1 cellular context compared by ENCODE assay signal in the genomic region with DNA sequence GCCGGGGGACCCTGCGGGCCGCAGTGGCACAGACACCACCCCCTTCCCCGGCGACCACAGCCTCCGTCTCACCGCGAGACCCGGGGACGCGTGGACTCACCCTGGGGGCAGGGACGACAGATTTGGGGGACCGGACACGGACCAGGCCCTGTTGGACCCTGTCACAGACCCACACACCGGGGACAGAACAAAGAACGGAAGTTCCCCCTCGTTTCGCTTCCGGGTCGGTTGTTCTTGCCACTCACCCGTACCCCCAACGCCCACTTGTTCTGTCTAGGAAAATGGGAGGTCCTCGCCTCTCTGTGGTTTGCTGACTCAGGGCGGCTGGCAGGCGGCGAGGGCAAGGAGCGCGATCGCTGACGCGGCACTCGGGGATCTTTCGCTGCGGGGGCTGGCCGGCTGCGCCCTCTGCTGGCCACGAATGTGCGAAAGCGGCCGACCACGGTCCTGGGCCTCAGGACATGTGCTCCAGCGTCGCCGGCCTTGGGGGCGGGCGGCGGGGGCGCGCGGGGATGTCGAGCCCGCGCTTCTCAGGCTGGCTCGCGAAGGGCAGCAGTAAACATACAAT.
TF ChIP-seq lines count a peak whose summit lies in the region.

A gene (minus strand): TSS at position 189 of the 568 bp plus-strand sequence. CDS start 4,366 bp downstream, outside the sequence.

TF ChIP-seq in HepG2, 621 proteins besides CTCF, POLR2A, EP300 and RAD21 (continued from another document and continues in another):
- TF ChIP-seq PRMT3 (CRISPR knock-in tag; IDR thresholded peaks at IDR 0.05; ENCODE audit: borderline replicate concordance, low read depth) (peak; percentile 91; the same call in 1 of the 2 replicates), ZNF670 (CRISPR knock-in tag; IDR thresholded peaks at IDR 0.05; ENCODE audit: borderline replicate concordance) (peak; percentile 69), CCDC6 (CRISPR knock-in tag; IDR thresholded peaks at IDR 0.05) (peak; percentile 96; the same call in 1 of the 2 replicates), ZNF234 (CRISPR knock-in tag; conservative IDR thresholded peaks at IDR 0.05) (no peak), TP53 (CRISPR knock-in tag; conservative IDR thresholded peaks at IDR 0.05) (no peak), ARNT2 (CRISPR knock-in tag; IDR thresholded peaks at IDR 0.05; ENCODE audit: low read depth) (peak; percentile 86), FOXA1 (IDR thresholded peaks at IDR 0.05) (no peak), FOXA1 (CRISPR knock-in tag; IDR thresholded peaks at IDR 0.05) (peak; percentile 5), SKI (IDR thresholded peaks at IDR 0.05; ENCODE audit: partially characterized antibody) (peak; percentile 47), SAP130 (CRISPR knock-in tag; IDR thresholded peaks at IDR 0.05; ENCODE audit: low read depth) (peak; percentile 97), ONECUT2 (CRISPR knock-in tag; IDR thresholded peaks at IDR 0.05) (no peak), HOXA3 (CRISPR knock-in tag; IDR thresholded peaks at IDR 0.05) (peak; percentile 94), ZNF30 (CRISPR knock-in tag; IDR thresholded peaks at IDR 0.05) (peak; percentile 87; the same call in 1 of the 2 replicates), MBD4 (IDR thresholded peaks at IDR 0.05; ENCODE audit: borderline replicate concordance, low read length) (no peak), ZNF333 (CRISPR knock-in tag; IDR thresholded peaks at IDR 0.05; ENCODE audit: borderline replicate concordance) (peak; percentile 89; the same call in 1 of the 2 replicates), KAT8 (CRISPR knock-in tag; IDR thresholded peaks at IDR 0.05) (peak; percentile 96), ZNF33B (CRISPR knock-in tag; IDR thresholded peaks at IDR 0.05) (no peak; the same call in 1 of the 2 replicates), ZNF224 (CRISPR knock-in tag; IDR thresholded peaks at IDR 0.05) (no peak), ZC3H13 (CRISPR knock-in tag; IDR thresholded peaks at IDR 0.05) (peak; percentile 92; the same call in 1 of the 2 replicates), ZNF558 (CRISPR knock-in tag; IDR thresholded peaks at IDR 0.05; ENCODE audit: borderline replicate concordance) (peak; percentile 91; the same call in 1 of the 2 replicates), KLF11 (CRISPR knock-in tag; IDR thresholded peaks at IDR 0.05) (peak; percentile 77; the same call in 1 of the 2 replicates), SRSF9 (IDR thresholded peaks at IDR 0.05; ENCODE audit: borderline replicate concordance, insufficient read depth, low read depth, low read length, poor library complexity, severe bottlenecking) (no peak), ZNF12 (CRISPR knock-in tag; IDR thresholded peaks at IDR 0.05) (peak; percentile 20; the same call in 1 of the 2 replicates), ZNF772 (CRISPR knock-in tag; IDR thresholded peaks at IDR 0.05) (peak; percentile 98), RFXANK (CRISPR knock-in tag; IDR thresholded peaks at IDR 0.05) (no peak), ZMAT3 (CRISPR knock-in tag; conservative IDR thresholded peaks at IDR 0.05) (peak; percentile 91; the same call in 1 of the 2 replicates), PHB2 (IDR thresholded peaks at IDR 0.05; ENCODE audit: partially characterized antibody) (no peak), ZNF235 (CRISPR knock-in tag; IDR thresholded peaks at IDR 0.05; ENCODE audit: borderline replicate concordance) (peak; percentile 94; the same call in 1 of the 2 replicates)
- TF ChIP-seq, protein P1, sequence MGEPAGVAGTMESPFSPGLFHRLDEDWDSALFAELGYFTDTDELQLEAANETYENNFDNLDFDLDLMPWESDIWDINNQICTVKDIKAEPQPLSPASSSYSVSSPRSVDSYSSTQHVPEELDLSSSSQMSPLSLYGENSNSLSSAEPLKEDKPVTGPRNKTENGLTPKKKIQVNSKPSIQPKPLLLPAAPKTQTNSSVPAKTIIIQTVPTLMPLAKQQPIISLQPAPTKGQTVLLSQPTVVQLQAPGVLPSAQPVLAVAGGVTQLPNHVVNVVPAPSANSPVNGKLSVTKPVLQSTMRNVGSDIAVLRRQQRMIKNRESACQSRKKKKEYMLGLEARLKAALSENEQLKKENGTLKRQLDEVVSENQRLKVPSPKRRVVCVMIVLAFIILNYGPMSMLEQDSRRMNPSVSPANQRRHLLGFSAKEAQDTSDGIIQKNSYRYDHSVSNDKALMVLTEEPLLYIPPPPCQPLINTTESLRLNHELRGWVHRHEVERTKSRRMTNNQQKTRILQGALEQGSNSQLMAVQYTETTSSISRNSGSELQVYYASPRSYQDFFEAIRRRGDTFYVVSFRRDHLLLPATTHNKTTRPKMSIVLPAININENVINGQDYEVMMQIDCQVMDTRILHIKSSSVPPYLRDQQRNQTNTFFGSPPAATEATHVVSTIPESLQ (CRISPR knock-in tag; conservative IDR thresholded peaks at IDR 0.05) = no peak
- TF ChIP-seq, protein P2, sequence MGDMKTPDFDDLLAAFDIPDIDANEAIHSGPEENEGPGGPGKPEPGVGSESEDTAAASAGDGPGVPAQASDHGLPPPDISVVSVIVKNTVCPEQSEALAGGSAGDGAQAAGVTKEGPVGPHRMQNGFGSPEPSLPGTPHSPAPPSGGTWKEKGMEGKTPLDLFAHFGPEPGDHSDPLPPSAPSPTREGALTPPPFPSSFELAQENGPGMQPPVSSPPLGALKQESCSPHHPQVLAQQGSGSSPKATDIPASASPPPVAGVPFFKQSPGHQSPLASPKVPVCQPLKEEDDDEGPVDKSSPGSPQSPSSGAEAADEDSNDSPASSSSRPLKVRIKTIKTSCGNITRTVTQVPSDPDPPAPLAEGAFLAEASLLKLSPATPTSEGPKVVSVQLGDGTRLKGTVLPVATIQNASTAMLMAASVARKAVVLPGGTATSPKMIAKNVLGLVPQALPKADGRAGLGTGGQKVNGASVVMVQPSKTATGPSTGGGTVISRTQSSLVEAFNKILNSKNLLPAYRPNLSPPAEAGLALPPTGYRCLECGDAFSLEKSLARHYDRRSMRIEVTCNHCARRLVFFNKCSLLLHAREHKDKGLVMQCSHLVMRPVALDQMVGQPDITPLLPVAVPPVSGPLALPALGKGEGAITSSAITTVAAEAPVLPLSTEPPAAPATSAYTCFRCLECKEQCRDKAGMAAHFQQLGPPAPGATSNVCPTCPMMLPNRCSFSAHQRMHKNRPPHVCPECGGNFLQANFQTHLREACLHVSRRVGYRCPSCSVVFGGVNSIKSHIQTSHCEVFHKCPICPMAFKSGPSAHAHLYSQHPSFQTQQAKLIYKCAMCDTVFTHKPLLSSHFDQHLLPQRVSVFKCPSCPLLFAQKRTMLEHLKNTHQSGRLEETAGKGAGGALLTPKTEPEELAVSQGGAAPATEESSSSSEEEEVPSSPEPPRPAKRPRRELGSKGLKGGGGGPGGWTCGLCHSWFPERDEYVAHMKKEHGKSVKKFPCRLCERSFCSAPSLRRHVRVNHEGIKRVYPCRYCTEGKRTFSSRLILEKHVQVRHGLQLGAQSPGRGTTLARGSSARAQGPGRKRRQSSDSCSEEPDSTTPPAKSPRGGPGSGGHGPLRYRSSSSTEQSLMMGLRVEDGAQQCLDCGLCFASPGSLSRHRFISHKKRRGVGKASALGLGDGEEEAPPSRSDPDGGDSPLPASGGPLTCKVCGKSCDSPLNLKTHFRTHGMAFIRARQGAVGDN (CRISPR knock-in tag; IDR thresholded peaks at IDR 0.05) = peak; percentile 98
- TF ChIP-seq, protein P3, sequence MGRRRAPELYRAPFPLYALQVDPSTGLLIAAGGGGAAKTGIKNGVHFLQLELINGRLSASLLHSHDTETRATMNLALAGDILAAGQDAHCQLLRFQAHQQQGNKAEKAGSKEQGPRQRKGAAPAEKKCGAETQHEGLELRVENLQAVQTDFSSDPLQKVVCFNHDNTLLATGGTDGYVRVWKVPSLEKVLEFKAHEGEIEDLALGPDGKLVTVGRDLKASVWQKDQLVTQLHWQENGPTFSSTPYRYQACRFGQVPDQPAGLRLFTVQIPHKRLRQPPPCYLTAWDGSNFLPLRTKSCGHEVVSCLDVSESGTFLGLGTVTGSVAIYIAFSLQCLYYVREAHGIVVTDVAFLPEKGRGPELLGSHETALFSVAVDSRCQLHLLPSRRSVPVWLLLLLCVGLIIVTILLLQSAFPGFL (CRISPR knock-in tag; IDR thresholded peaks at IDR 0.05) = no peak
- TF ChIP-seq, protein P4, sequence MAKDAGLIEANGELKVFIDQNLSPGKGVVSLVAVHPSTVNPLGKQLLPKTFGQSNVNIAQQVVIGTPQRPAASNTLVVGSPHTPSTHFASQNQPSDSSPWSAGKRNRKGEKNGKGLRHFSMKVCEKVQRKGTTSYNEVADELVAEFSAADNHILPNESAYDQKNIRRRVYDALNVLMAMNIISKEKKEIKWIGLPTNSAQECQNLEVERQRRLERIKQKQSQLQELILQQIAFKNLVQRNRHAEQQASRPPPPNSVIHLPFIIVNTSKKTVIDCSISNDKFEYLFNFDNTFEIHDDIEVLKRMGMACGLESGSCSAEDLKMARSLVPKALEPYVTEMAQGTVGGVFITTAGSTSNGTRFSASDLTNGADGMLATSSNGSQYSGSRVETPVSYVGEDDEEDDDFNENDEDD (CRISPR knock-in tag; IDR thresholded peaks at IDR 0.05; ENCODE audit: borderline replicate concordance) = peak; percentile 94
- TF ChIP-seq, protein P5, sequence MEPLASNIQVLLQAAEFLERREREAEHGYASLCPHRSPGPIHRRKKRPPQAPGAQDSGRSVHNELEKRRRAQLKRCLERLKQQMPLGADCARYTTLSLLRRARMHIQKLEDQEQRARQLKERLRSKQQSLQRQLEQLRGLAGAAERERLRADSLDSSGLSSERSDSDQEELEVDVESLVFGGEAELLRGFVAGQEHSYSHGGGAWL (CRISPR knock-in tag; IDR thresholded peaks at IDR 0.05) = peak; percentile 78
- TF ChIP-seq, protein P6, sequence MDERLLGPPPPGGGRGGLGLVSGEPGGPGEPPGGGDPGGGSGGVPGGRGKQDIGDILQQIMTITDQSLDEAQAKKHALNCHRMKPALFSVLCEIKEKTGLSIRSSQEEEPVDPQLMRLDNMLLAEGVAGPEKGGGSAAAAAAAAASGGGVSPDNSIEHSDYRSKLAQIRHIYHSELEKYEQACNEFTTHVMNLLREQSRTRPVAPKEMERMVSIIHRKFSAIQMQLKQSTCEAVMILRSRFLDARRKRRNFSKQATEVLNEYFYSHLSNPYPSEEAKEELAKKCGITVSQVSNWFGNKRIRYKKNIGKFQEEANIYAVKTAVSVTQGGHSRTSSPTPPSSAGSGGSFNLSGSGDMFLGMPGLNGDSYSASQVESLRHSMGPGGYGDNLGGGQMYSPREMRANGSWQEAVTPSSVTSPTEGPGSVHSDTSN (CRISPR knock-in tag; IDR thresholded peaks at IDR 0.05) = peak; percentile 79
- TF ChIP-seq, protein P7, sequence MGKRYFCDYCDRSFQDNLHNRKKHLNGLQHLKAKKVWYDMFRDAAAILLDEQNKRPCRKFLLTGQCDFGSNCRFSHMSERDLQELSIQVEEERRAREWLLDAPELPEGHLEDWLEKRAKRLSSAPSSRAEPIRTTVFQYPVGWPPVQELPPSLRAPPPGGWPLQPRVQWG (CRISPR knock-in tag; IDR thresholded peaks at IDR 0.05; ENCODE audit: borderline replicate concordance, low read depth) = no peak
- TF ChIP-seq, protein P8, sequence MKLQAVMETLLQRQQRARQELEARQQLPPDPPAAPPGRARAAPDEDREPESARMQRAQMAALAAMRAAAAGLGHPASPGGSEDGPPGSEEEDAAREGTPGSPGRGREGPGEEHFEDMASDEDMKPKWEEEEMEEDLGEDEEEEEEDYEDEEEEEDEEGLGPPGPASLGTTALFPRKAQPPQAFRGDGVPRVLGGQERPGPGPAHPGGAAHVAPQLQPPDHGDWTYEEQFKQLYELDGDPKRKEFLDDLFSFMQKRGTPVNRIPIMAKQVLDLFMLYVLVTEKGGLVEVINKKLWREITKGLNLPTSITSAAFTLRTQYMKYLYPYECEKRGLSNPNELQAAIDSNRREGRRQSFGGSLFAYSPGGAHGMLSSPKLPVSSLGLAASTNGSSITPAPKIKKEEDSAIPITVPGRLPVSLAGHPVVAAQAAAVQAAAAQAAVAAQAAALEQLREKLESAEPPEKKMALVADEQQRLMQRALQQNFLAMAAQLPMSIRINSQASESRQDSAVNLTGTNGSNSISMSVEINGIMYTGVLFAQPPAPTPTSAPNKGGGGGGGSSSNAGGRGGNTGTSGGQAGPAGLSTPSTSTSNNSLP (IDR thresholded peaks at IDR 0.05; ENCODE audit: low read depth, low read length) = no peak
- TF ChIP-seq, protein P9, sequence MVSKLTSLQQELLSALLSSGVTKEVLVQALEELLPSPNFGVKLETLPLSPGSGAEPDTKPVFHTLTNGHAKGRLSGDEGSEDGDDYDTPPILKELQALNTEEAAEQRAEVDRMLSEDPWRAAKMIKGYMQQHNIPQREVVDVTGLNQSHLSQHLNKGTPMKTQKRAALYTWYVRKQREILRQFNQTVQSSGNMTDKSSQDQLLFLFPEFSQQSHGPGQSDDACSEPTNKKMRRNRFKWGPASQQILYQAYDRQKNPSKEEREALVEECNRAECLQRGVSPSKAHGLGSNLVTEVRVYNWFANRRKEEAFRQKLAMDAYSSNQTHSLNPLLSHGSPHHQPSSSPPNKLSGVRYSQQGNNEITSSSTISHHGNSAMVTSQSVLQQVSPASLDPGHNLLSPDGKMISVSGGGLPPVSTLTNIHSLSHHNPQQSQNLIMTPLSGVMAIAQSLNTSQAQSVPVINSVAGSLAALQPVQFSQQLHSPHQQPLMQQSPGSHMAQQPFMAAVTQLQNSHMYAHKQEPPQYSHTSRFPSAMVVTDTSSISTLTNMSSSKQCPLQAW (CRISPR knock-in tag; IDR thresholded peaks at IDR 0.05) = peak; percentile 98
- TF ChIP-seq, protein P10, sequence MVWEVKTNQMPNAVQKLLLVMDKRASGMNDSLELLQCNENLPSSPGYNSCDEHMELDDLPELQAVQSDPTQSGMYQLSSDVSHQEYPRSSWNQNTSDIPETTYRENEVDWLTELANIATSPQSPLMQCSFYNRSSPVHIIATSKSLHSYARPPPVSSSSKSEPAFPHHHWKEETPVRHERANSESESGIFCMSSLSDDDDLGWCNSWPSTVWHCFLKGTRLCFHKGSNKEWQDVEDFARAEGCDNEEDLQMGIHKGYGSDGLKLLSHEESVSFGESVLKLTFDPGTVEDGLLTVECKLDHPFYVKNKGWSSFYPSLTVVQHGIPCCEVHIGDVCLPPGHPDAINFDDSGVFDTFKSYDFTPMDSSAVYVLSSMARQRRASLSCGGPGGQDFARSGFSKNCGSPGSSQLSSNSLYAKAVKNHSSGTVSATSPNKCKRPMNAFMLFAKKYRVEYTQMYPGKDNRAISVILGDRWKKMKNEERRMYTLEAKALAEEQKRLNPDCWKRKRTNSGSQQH (CRISPR knock-in tag; IDR thresholded peaks at IDR 0.05; ENCODE audit: low read depth) = peak; percentile 58; the same call in 1 of the 2 replicates
- TF ChIP-seq, protein P11, sequence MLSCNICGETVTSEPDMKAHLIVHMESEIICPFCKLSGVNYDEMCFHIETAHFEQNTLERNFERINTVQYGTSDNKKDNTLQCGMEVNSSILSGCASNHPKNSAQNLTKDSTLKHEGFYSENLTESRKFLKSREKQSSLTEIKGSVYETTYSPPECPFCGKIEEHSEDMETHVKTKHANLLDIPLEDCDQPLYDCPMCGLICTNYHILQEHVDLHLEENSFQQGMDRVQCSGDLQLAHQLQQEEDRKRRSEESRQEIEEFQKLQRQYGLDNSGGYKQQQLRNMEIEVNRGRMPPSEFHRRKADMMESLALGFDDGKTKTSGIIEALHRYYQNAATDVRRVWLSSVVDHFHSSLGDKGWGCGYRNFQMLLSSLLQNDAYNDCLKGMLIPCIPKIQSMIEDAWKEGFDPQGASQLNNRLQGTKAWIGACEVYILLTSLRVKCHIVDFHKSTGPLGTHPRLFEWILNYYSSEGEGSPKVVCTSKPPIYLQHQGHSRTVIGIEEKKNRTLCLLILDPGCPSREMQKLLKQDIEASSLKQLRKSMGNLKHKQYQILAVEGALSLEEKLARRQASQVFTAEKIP (CRISPR knock-in tag; IDR thresholded peaks at IDR 0.05; ENCODE audit: borderline replicate concordance) = no peak
